ENCODE assay signal across 15 cellular contexts in genomic region chr2:226782092-226782713, GRCh38. TPM values are rescaled to one million over a fixed set of nuclear protein-coding genes. Genes with fewer than 3 reads are reported as not detected.
DNase-seq lines count a peak whose midpoint lies in the region; TF ChIP-seq lines count a peak whose summit lies in the region.
"Had no signal": no experiment of that assay in that cellular context is flagged by ENCODE, and none has a peak within 500 bp of the region (broad histone marks: within the 10 kb centered on the region; RNA-seq: fewer than 3 reads in every experiment).

No MANE protein-coding gene starts in this region.

- H3K27me3 Mint-ChIP-seq in neural progenitor cell (ENCODE audit: insufficient read depth, low read depth) = peaks cover 7% of the 10 kb centered on the region
- H3K27me3 Mint-ChIP-seq in CD4-positive, alpha-beta memory T cell = peaks cover 0 to 2% of the 10 kb centered on the region in 2 donors
- H3K27me3 Mint-ChIP-seq: B cell had no signal

- peak overlapping the region; percentile 47 for H3K27ac ChIP-seq in RWPE1
- H3K27ac ChIP-seq in fibroblast of lung (ENCODE audit: insufficient read depth, low read length) = peak overlapping the region; percentile 60
- H3K27ac ChIP-seq in neural progenitor cell = no peak overlapping the region
- H3K27ac ChIP-seq in CD4-positive, alpha-beta memory T cell (ENCODE audit: low read depth, low read length) = no peak overlapping the region

- H3K9me3 ChIP-seq in fibroblast of lung (ENCODE audit: control insufficient read depth, insufficient read depth, low read depth, low read length) = no peaks in the 10 kb centered on the region
- no peaks in the 10 kb centered on the region for H3K9me3 ChIP-seq in neural progenitor cell (ENCODE audit: low read depth)
- H3K9me3 ChIP-seq in CD4-positive, alpha-beta memory T cell (ENCODE audit: control insufficient read depth in 1 of 2, low read length in 2 of 2) = no peaks in the 10 kb centered on the region

- H3K9ac ChIP-seq in fibroblast of lung (ENCODE audit: insufficient read depth, low read length) (no peak overlapping the region), neural progenitor cell (no peak overlapping the region)

- H3K4me1 Mint-ChIP-seq in neural progenitor cell = peaks cover 17% of the 10 kb centered on the region
- peaks cover 0 to 13% (median under 1%) of the 10 kb centered on the region in 4 donors for H3K4me1 Mint-ChIP-seq in CD4-positive, alpha-beta memory T cell
- H3K4me1 Mint-ChIP-seq: immature natural killer cell had no signal

- H3F3A ChIP-seq in neural progenitor cell (ENCODE audit: low read depth) = no peaks in the 10 kb centered on the region

- H4K20me1 ChIP-seq in fibroblast of lung (ENCODE audit: control insufficient read depth, extremely low read depth, insufficient read depth, low read length) (no peaks in the 10 kb centered on the region), neural progenitor cell (ENCODE audit: low read depth) (no peaks in the 10 kb centered on the region)

- H3K36me3 ChIP-seq in fibroblast of lung (ENCODE audit: control insufficient read depth, insufficient read depth, low read length) = peaks cover 3% of the 10 kb centered on the region
- no peaks in the 10 kb centered on the region for H3K36me3 ChIP-seq in neural progenitor cell
- H3K36me3 ChIP-seq in CD4-positive, alpha-beta memory T cell (ENCODE audit: insufficient read depth, low read length) = no peaks in the 10 kb centered on the region

- peaks cover 11% of the 10 kb centered on the region for H3K4me1 ChIP-seq in fibroblast of lung (ENCODE audit: control insufficient read depth, extremely low read depth, insufficient read depth, low read length)
- peaks cover 12% of the 10 kb centered on the region for H3K4me1 ChIP-seq in neural progenitor cell
- no peaks in the 10 kb centered on the region for H3K4me1 ChIP-seq in CD4-positive, alpha-beta memory T cell (ENCODE audit: insufficient read depth, low read length)

- intact Hi-C loops in CD4-positive, alpha-beta memory T cell (cut with micrococcal nuclease) = no loop called here

- H2AFZ ChIP-seq in fibroblast of lung (ENCODE audit: low read length) (no peak overlapping the region), neural progenitor cell (replicated peaks) (no peak overlapping the region)

- H3K4me2 ChIP-seq in fibroblast of lung (ENCODE audit: extremely low read depth, insufficient read depth, low read length) (peak overlapping the region; percentile 62), neural progenitor cell (no peak overlapping the region)

- H3K79me2 ChIP-seq in fibroblast of lung (ENCODE audit: control insufficient read depth, insufficient read depth, low read length) (peaks cover 92% of the 10 kb centered on the region), neural progenitor cell (ENCODE audit: low read depth) (peaks cover 30% of the 10 kb centered on the region)

- peak overlapping the region; percentile 89 for H3K27ac Mint-ChIP-seq in neural progenitor cell
- peak overlapping the region in 1 of 7 donors; percentile 20 for H3K27ac Mint-ChIP-seq in CD4-positive, alpha-beta memory T cell
- H3K27ac Mint-ChIP-seq: B cell; immature natural killer cell; natural killer cell treated with Interleukin-12 subunit alpha and Interleukin-12 subunit beta and Interleukin-15 and Interleukin-18, amount 100 ng/mL, for 72 hours had no signal

- TF ChIP-seq CTCF in RWPE1 (conservative IDR thresholded peaks at IDR 0.05; ENCODE audit: low read depth) (no peak), fibroblast of lung (conservative IDR thresholded peaks at IDR 0.05 in 1 of 2, IDR thresholded peaks at IDR 0.05 in 1 of 2; ENCODE audit: low read depth in 1 of 2, low read length in 2 of 2) (no peak), neural progenitor cell (IDR thresholded peaks at IDR 0.05) (no peak)

- peaks cover 33% of the 10 kb centered on the region for H3K9me3 Mint-ChIP-seq in neural progenitor cell
- peaks cover 0 to 2% (median 0%) of the 10 kb centered on the region in 8 donors for H3K9me3 Mint-ChIP-seq in CD4-positive, alpha-beta memory T cell
- H3K9me3 Mint-ChIP-seq: immature natural killer cell; natural killer cell treated with Interleukin-12 subunit alpha and Interleukin-12 subunit beta and Interleukin-15 and Interleukin-18, amount 100 ng/mL, for 72 hours had no signal

- peak overlapping the region in 1 of 4 experiments; percentile 4 for H3K4me3 ChIP-seq in fibroblast of lung (replicated peaks in 1 of 4; ENCODE audit: control extremely low read depth in 1 of 4, insufficient read depth in 1 of 4, low read depth in 3 of 4, low read length in 4 of 4)
- H3K4me3 ChIP-seq in neural progenitor cell = no peak overlapping the region
- H3K4me3 ChIP-seq in CD4-positive, alpha-beta memory T cell (ENCODE audit: low read length in 2 of 2) = no peak overlapping the region

- POLR2A ChIA-PET in RWPE1 (lab: Yijun Ruan, JAX; ENCODE audit: low non-redundant PET) = no interaction called here
- POLR2A ChIA-PET in CD4-positive, alpha-beta memory T cell (lab: Charles Lee; ENCODE audit: partially characterized antibody) = interaction anchor here (0.8 kb wide), 1 partner anchor 9 kb away, joined by 3 read pairs; no protein-coding TSS in a partner anchor

- peaks cover 57% of the 10 kb centered on the region for H3K36me3 Mint-ChIP-seq in neural progenitor cell
- H3K36me3 Mint-ChIP-seq in CD4-positive, alpha-beta memory T cell = no peaks in the 10 kb centered on the region
- H3K36me3 Mint-ChIP-seq: immature natural killer cell; natural killer cell treated with Interleukin-12 subunit alpha and Interleukin-12 subunit beta and Interleukin-15 and Interleukin-18, amount 100 ng/mL, for 72 hours had no signal

- no peak overlapping the region for H3K4me3 Mint-ChIP-seq in neural progenitor cell
- peak overlapping the region in 1 of 8 donors; percentile 22 for H3K4me3 Mint-ChIP-seq in CD4-positive, alpha-beta memory T cell
- H3K4me3 Mint-ChIP-seq: B cell; immature natural killer cell; natural killer cell treated with Interleukin-12 subunit alpha and Interleukin-12 subunit beta and Interleukin-15 and Interleukin-18, amount 100 ng/mL, for 72 hours had no signal

- CTCF ChIA-PET in RWPE1 (lab: Yijun Ruan, JAX) = no interaction called here
- CTCF ChIA-PET in CD4-positive, alpha-beta memory T cell (lab: Charles Lee; ENCODE audit: partially characterized antibody) = interaction anchor here (0.7 kb wide), 1 partner anchor 10 kb away, joined by 3 read pairs; no protein-coding TSS in a partner anchor

- DNase-seq in AG08396 (ENCODE audit: low spot score) (peak; percentile 55), RWPE1 (ENCODE audit: low spot score) (no peak), fibroblast of lung (ENCODE audit: low read depth in 2 of 2) (peak; percentile 86 to 92), neural progenitor cell (ENCODE audit: low spot score) (no peak), NCI-H748 treated with DMSO at 0.1 percent for 48 hours (lab: John Stamatoyannopoulos, UW) (no peak)
- no peak for DNase-seq in stimulated activated CD4-positive, alpha-beta T cell treated with anti-CD3 and anti-CD28 coated beads, Interleukin-2, amount 100 ng/mL, for 48 hours
- no peak for DNase-seq in stimulated activated CD8-positive, alpha-beta memory T cell treated with anti-CD3 and anti-CD28 coated beads, Interleukin-4, amount 100 ng/mL, for 48 hours
- no peak for DNase-seq in CD4-positive, alpha-beta memory T cell
- DNase-seq: activated T-cell treated with anti-CD3 and anti-CD28 coated beads, Interleukin-2, amount 50 U/mL, for 1 hour; erythroblast; immature natural killer cell; NCI-H1694; NK-92 treated with Interleukin-12 subunit alpha and Interleukin-12 subunit beta, amount 100 ng/mL, for 24 hours had no signal

- H3K27me3 ChIP-seq in fibroblast of lung (ENCODE audit: control insufficient read depth, insufficient read depth, low read length) (no peaks in the 10 kb centered on the region), neural progenitor cell (no peaks in the 10 kb centered on the region)
- H3K27me3 ChIP-seq in CD4-positive, alpha-beta memory T cell (ENCODE audit: insufficient read depth, low read length) = no peaks in the 10 kb centered on the region

RNA-seq across cellular contexts. Expression of gene IRS1, which starts 17.4 kb away (rescaled TPM):
- total RNA-seq in fibroblast of lung (18.7 and 29.1 TPM in 2 replicates), neural progenitor cell (ENCODE audit: low replicate concordance) (8.4 and 13.0 TPM in 2 replicates)
- 14.3 and 24.0 TPM in 2 replicates for polyA plus RNA-seq in fibroblast of lung
- polyA plus RNA-seq in fibroblast of lung (2012) = 21.3 and 33.3 TPM in 2 replicates
- 40.7 and 72.5 TPM in 2 replicates for polyA minus RNA-seq in fibroblast of lung (ENCODE audit: low replicate concordance)
- 1 to 10 TPM; 2.2 to 2.4 TPM for total RNA-seq in CD4-positive, alpha-beta memory T cell
- polyA plus RNA-seq in CD4-positive, alpha-beta memory T cell = under 1 TPM; 0.02 to 0.03 TPM

RNA-seq across cellular contexts. Expression of gene RHBDD1, which starts 53.7 kb away (rescaled TPM):
- total RNA-seq in fibroblast of lung (39.8 and 85.4 TPM in 2 replicates), neural progenitor cell (ENCODE audit: low replicate concordance) (13.8 and 15.1 TPM in 2 replicates)
- polyA plus RNA-seq in fibroblast of lung = 28.4 and 31.5 TPM in 2 replicates
- 16.6 and 18.1 TPM in 2 replicates for polyA plus RNA-seq in fibroblast of lung (2012)
- polyA minus RNA-seq in fibroblast of lung (ENCODE audit: low replicate concordance) = 36.1 and 53.4 TPM in 2 replicates
- total RNA-seq in CD4-positive, alpha-beta memory T cell = 10 to 100 TPM; 54.6 to 66.0 TPM
- 10 to 100 TPM; 15.6 to 26.8 TPM for polyA plus RNA-seq in CD4-positive, alpha-beta memory T cell

Comparison
In these comparisons a context has a peak if more than half of its experiments do, and no peak if none do; other contexts are left out.
1. DNase-seq: peak in AG08396 (single experiment) and fibroblast of lung (2 of 2); none in RWPE1 (single experiment), neural progenitor cell (single experiment), stimulated activated CD4-positive, alpha-beta T cell treated with anti-CD3 and anti-CD28 coated beads, Interleukin-2, amount 100 ng/mL, for 48 hours (0 of 2), stimulated activated CD8-positive, alpha-beta memory T cell treated with anti-CD3 and anti-CD28 coated beads, Interleukin-4, amount 100 ng/mL, for 48 hours (single experiment), NCI-H748 treated with DMSO at 0.1 percent for 48 hours (single experiment) and CD4-positive, alpha-beta memory T cell (0 of 5).
2. H3K27ac ChIP-seq: peak in RWPE1 (single experiment) and fibroblast of lung (single experiment); none in neural progenitor cell (single experiment) and CD4-positive, alpha-beta memory T cell (single experiment).